10 cellular contexts compared by ENCODE assay signal in the genomic region with DNA sequence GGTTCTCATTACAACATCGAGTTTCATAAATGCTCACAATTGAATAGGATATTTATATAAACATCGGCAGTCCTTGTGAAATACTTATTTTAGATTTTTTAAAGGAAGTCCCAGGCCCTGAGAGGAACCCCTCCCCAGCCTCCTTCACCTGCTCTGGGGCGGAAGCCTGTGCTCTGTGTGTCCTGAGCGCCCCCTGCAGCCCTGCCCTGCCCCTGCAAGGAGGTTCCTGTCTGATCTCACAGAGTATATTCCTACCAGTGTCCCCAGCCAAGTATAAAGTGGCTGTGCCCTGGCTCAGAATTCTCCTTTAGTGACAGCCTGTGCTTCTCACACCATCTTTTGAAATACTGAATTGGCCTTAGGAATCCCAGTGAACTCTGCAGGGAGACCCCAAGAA.
A peak's percentile ranks its signal among the peaks of the same experiment; 100 is the strongest.
DNase-seq lines count a peak whose midpoint lies in the region; ATAC-seq and TF ChIP-seq lines count a peak whose summit lies in the region.
"Had no signal": no experiment of that assay in that cellular context is flagged by ENCODE, and none has a peak within 500 bp of the region (broad histone marks: within the 10 kb centered on the region; RNA-seq: fewer than 3 reads in every experiment).

No MANE protein-coding gene starts in this region.

- no peaks in the 10 kb centered on the region for H3K36me3 ChIP-seq in BLaER1
- H3K36me3 ChIP-seq in OCI-LY1 (ENCODE audit: insufficient read depth, low read length): no peaks in the 10 kb centered on the region
- H3K36me3 ChIP-seq in H7 (replicated peaks; ENCODE audit: control insufficient read depth, insufficient read depth, low read length): no peaks in the 10 kb centered on the region
- H3K36me3 ChIP-seq in endodermal cell (ENCODE audit: control insufficient read depth, insufficient read depth, low read length): no peaks in the 10 kb centered on the region

- DNase-seq in activated T-cell treated with anti-CD3 and anti-CD28 coated beads for 48 hours (ENCODE audit: low read depth) (peak; percentile 56), natural killer cell (peak; percentile 58), H7 (no peak), hippocampal formation (lab: John Stamatoyannopoulos, UW) (no peak), endodermal cell (no peak), posterior vena cava (ENCODE audit: low spot score) (no peak)
- DNase-seq: C1 segment of cervical spinal cord had no signal

- H3F3A ChIP-seq in OCI-LY1 (ENCODE audit: insufficient read depth, low read length): no peaks in the 10 kb centered on the region

- H3K9me2 ChIP-seq in OCI-LY1 (ENCODE audit: low read depth, low read length): no peaks in the 10 kb centered on the region

- H3K4me3 Mint-ChIP-seq in natural killer cell: peak overlapping the region; percentile 71
- H3K4me3 Mint-ChIP-seq in endodermal cell: no peak overlapping the region
- H3K4me3 Mint-ChIP-seq: neural crest cell had no signal

- H3K9ac ChIP-seq in BLaER1: no peak overlapping the region
- no peak overlapping the region for H3K9ac ChIP-seq in OCI-LY1 (ENCODE audit: low read length)
- H3K9ac ChIP-seq in endodermal cell (ENCODE audit: extremely low read depth, low read length, poor library complexity, severe bottlenecking): no peak overlapping the region

- H3K4me1 Mint-ChIP-seq in natural killer cell (peaks cover 28 to 29% of the 10 kb centered on the region in 2 donors), endodermal cell (no peaks in the 10 kb centered on the region)
- H3K4me1 Mint-ChIP-seq: neural crest cell had no signal

- H3K27ac Mint-ChIP-seq in natural killer cell: peak overlapping the region; percentile 37 to 67
- H3K27ac Mint-ChIP-seq in endodermal cell: no peak overlapping the region

- H3K79me2 ChIP-seq in OCI-LY1 (ENCODE audit: insufficient read depth, low read length): no peaks in the 10 kb centered on the region

- TF ChIP-seq CTCF in OCI-LY1 (IDR thresholded peaks at IDR 0.05; ENCODE audit: low read length) (peak; percentile 48), natural killer cell (IDR thresholded peaks at IDR 0.05) (peak; percentile 63), endodermal cell (conservative IDR thresholded peaks at IDR 0.05) (no peak)

- H3K4me2 ChIP-seq in BLaER1: peak overlapping the region; percentile 66
- H3K4me2 ChIP-seq in OCI-LY1 (ENCODE audit: low read length): no peak overlapping the region

- peaks cover 22% of the 10 kb centered on the region for H3K4me1 ChIP-seq in BLaER1
- no peaks in the 10 kb centered on the region for H3K4me1 ChIP-seq in OCI-LY1 (ENCODE audit: insufficient read depth, low read length, severe bottlenecking)
- no peaks in the 10 kb centered on the region for H3K4me1 ChIP-seq in endodermal cell (ENCODE audit: control insufficient read depth, insufficient read depth, low read length)

- no peaks in the 10 kb centered on the region for H3K9me3 Mint-ChIP-seq in natural killer cell
- H3K9me3 Mint-ChIP-seq in endodermal cell: peaks cover 95% of the 10 kb centered on the region

- H3K27me3 Mint-ChIP-seq in natural killer cell (ENCODE audit: low read depth in 2 of 2) (peaks cover 55 to 60% of the 10 kb centered on the region in 2 donors), endodermal cell (ENCODE audit: insufficient read depth) (no peaks in the 10 kb centered on the region)

- H4K20me1 ChIP-seq in BLaER1: no peaks in the 10 kb centered on the region
- H4K20me1 ChIP-seq in OCI-LY1 (ENCODE audit: insufficient read depth, low read length): no peaks in the 10 kb centered on the region

- intact Hi-C loops in natural killer cell (cut with micrococcal nuclease): loop anchor here (10.0 kb wide), 1 partner anchor 319 kb away; no protein-coding TSS in a partner anchor
- intact Hi-C loops in posterior vena cava (cut with DNase I): no loop called here

- H3K27ac ChIP-seq in BLaER1 (no peak overlapping the region), OCI-LY1 (ENCODE audit: low read depth, low read length, poor library complexity, severe bottlenecking) (no peak overlapping the region), endodermal cell (ENCODE audit: low read depth, low read length) (no peak overlapping the region)

- H3K4me3 ChIP-seq in BLaER1: no peak overlapping the region
- H3K4me3 ChIP-seq in OCI-LY1 (ENCODE audit: low read depth, low read length, poor library complexity, severe bottlenecking): no peak overlapping the region
- no peak overlapping the region for H3K4me3 ChIP-seq in H7 (ENCODE audit: insufficient read depth, low read depth, low read length)
- H3K4me3 ChIP-seq in endodermal cell (ENCODE audit: low read length): no peak overlapping the region

- peak; percentile 53 to 71 (median 69) for ATAC-seq in natural killer cell

- H3K36me3 Mint-ChIP-seq in natural killer cell (no peaks in the 10 kb centered on the region), endodermal cell (ENCODE audit: low read depth) (no peaks in the 10 kb centered on the region)

- H3K9me3 ChIP-seq in BLaER1 (no peaks in the 10 kb centered on the region), OCI-LY1 (ENCODE audit: low read length) (no peaks in the 10 kb centered on the region), endodermal cell (ENCODE audit: control insufficient read depth, low read length) (peaks cover 80% of the 10 kb centered on the region)

- 0 to 52% methylated on average over 1 to 3 of the region's 4 CpGs for WGBS in endodermal cell (ENCODE audit: insufficient coverage in 1 of 2, insufficient read length in 1 of 2), 2 experiments

- no peaks in the 10 kb centered on the region for H3K27me3 ChIP-seq in BLaER1
- no peaks in the 10 kb centered on the region for H3K27me3 ChIP-seq in OCI-LY1 (ENCODE audit: insufficient read depth, low read length)
- H3K27me3 ChIP-seq in H7 (ENCODE audit: control insufficient read depth, insufficient read depth, low read length): no peaks in the 10 kb centered on the region
- no peaks in the 10 kb centered on the region for H3K27me3 ChIP-seq in endodermal cell (ENCODE audit: control insufficient read depth, insufficient read depth, low read length, poor library complexity, severe bottlenecking)

- H2AFZ ChIP-seq in OCI-LY1 (ENCODE audit: low read length): no peak overlapping the region

Comparison
In these comparisons a context has a peak if more than half of its experiments do, and no peak if none do; other contexts are left out.
1. DNase-seq: peak in activated T-cell treated with anti-CD3 and anti-CD28 coated beads for 48 hours (single experiment) and natural killer cell (single experiment); none in H7 (single experiment), hippocampal formation (0 of 2), endodermal cell (single experiment) and posterior vena cava (single experiment).